ENCODE assay signal across 24 cellular contexts in genomic region chr3:11386413-11387155, GRCh38.
DNase-seq lines count a peak whose midpoint lies in the region; ATAC-seq and TF ChIP-seq lines count a peak whose summit lies in the region.
"Had no signal": no experiment of that assay in that cellular context is flagged by ENCODE, and none has a peak within 500 bp of the region (broad histone marks: within the 10 kb centered on the region; RNA-seq: fewer than 3 reads in every experiment).

No MANE protein-coding gene starts in this region.

- no peak for TF ChIP-seq EP300 in sigmoid colon (IDR thresholded peaks at IDR 0.05)

- H3K4me3 Mint-ChIP-seq in neural progenitor cell (no peak overlapping the region), type B pancreatic cell (no peak overlapping the region)
- H3K4me3 Mint-ChIP-seq: activated CD4-positive, alpha-beta memory T cell treated with anti-CD3 and anti-CD28 coated beads for 36 hours; activated naive CD8-positive, alpha-beta T cell; CD8-positive, alpha-beta memory T cell; natural killer cell treated with Interleukin-12 subunit alpha and Interleukin-12 subunit beta and Interleukin-15 and Interleukin-18, amount 100 ng/mL, for 72 hours had no signal

- intact Hi-C loops in sigmoid colon (cut with DNase I) (loop anchor here (2.0 to 10.0 kb wide), 3 partner anchors 76 to 256 kb away; partner anchors contain the start of gene VGLL4), aorta (cut with DNase I) (loop anchor here (10.0 kb wide), 3 partner anchors 78 to 168 kb away; no protein-coding TSS in a partner anchor)

- H3K9me3 ChIP-seq in sigmoid colon: no peaks in the 10 kb centered on the region
- H3K9me3 ChIP-seq in neural progenitor cell (ENCODE audit: low read depth): no peaks in the 10 kb centered on the region
- H3K9me3 ChIP-seq in aorta (ENCODE audit: control insufficient read depth, low read length): no peaks in the 10 kb centered on the region
- H3K9me3 ChIP-seq: HAP-1 had no signal

- H3K9me3 Mint-ChIP-seq in neural progenitor cell (no peaks in the 10 kb centered on the region), type B pancreatic cell (no peaks in the 10 kb centered on the region)
- H3K9me3 Mint-ChIP-seq: activated CD4-positive, alpha-beta memory T cell treated with anti-CD3 and anti-CD28 coated beads for 36 hours; CD8-positive, alpha-beta memory T cell; natural killer cell treated with Interleukin-12 subunit alpha and Interleukin-12 subunit beta and Interleukin-15 and Interleukin-18, amount 100 ng/mL, for 72 hours had no signal

- H3K36me3 Mint-ChIP-seq in neural progenitor cell: peaks cover 3% of the 10 kb centered on the region
- peaks cover 19% of the 10 kb centered on the region for H3K36me3 Mint-ChIP-seq in type B pancreatic cell

- H3F3A ChIP-seq in neural progenitor cell (ENCODE audit: low read depth): no peaks in the 10 kb centered on the region

- no peaks in the 10 kb centered on the region for H3K79me2 ChIP-seq in neural progenitor cell (ENCODE audit: low read depth)

- H3K4me2 ChIP-seq in neural progenitor cell: no peak overlapping the region

- H3K9ac ChIP-seq in neural progenitor cell: no peak overlapping the region

- H3K4me3 ChIP-seq in LNCaP clone FGC (ENCODE audit: low read depth, low read length) (no peak overlapping the region), astrocyte of the spinal cord (ENCODE audit: low read depth, low read length) (no peak overlapping the region), sigmoid colon (no peak overlapping the region), neural progenitor cell (no peak overlapping the region), aorta (ENCODE audit: low read length in 2 of 2) (no peak overlapping the region)
- H3K4me3 ChIP-seq: cardiac muscle cell, HAP-1 had no signal

- TF ChIP-seq CTCF in LNCaP clone FGC (IDR thresholded peaks at IDR 0.05; ENCODE audit: control insufficient read depth, extremely low read depth, insufficient read depth): no peak
- TF ChIP-seq CTCF in astrocyte of the spinal cord (IDR thresholded peaks at IDR 0.05; ENCODE audit: low read depth, low read length): no peak
- no peak for TF ChIP-seq CTCF in sigmoid colon (IDR thresholded peaks at IDR 0.05)
- TF ChIP-seq CTCF in neural progenitor cell (IDR thresholded peaks at IDR 0.05): no peak
- no peak for TF ChIP-seq CTCF in type B pancreatic cell (conservative IDR thresholded peaks at IDR 0.05)

- 58 to 61% methylated on average over 2 of the region's 2 CpGs for WGBS in sigmoid colon, 2 donors
- WGBS in aorta, 2 donors: 25 to 28% methylated on average over 2 of the region's 2 CpGs

- H3K4me1 Mint-ChIP-seq in neural progenitor cell: peaks cover 30% of the 10 kb centered on the region
- peaks cover 41% of the 10 kb centered on the region for H3K4me1 Mint-ChIP-seq in type B pancreatic cell (ENCODE audit: unreplicated experiment)

- ATAC-seq in GM18858 (IDR thresholded peaks at IDR 0.05; ENCODE audit: unreplicated experiment) (no peak), aorta (ENCODE audit: low FRiP score) (no peak)
- ATAC-seq: foreskin keratinocyte; left ventricle myocardium superior; natural killer cell treated with Interleukin-12 subunit alpha and Interleukin-12 subunit beta and Interleukin-15 and Interleukin-18, amount 100 ng/mL, for 72 hours had no signal

- H3K27ac ChIP-seq in sigmoid colon: peak overlapping the region; percentile 43 to 72 (median 62)
- H3K27ac ChIP-seq in neural progenitor cell: no peak overlapping the region
- no peak overlapping the region for H3K27ac ChIP-seq in aorta (ENCODE audit: low read depth in 1 of 2, low read length in 2 of 2)
- H3K27ac ChIP-seq: cardiac muscle cell, foreskin keratinocyte, RWPE1 had no signal

- no peaks in the 10 kb centered on the region for H3K27me3 ChIP-seq in sigmoid colon
- H3K27me3 ChIP-seq in neural progenitor cell: no peaks in the 10 kb centered on the region
- no peaks in the 10 kb centered on the region for H3K27me3 ChIP-seq in aorta (ENCODE audit: control insufficient read depth in 1 of 2, insufficient read depth in 2 of 2, low read length in 1 of 2)
- H3K27me3 ChIP-seq: cardiac muscle cell, foreskin keratinocyte had no signal

- no peak overlapping the region for H3K27ac Mint-ChIP-seq in neural progenitor cell
- no peak overlapping the region for H3K27ac Mint-ChIP-seq in type B pancreatic cell
- H3K27ac Mint-ChIP-seq: activated CD4-positive, alpha-beta memory T cell treated with anti-CD3 and anti-CD28 coated beads for 36 hours; activated naive CD8-positive, alpha-beta T cell; CD8-positive, alpha-beta memory T cell; natural killer cell treated with Interleukin-12 subunit alpha and Interleukin-12 subunit beta and Interleukin-15 and Interleukin-18, amount 100 ng/mL, for 72 hours had no signal

- no peaks in the 10 kb centered on the region for H4K20me1 ChIP-seq in neural progenitor cell (ENCODE audit: low read depth)

- H3K27me3 Mint-ChIP-seq in neural progenitor cell (ENCODE audit: insufficient read depth, low read depth) (peaks cover 2% of the 10 kb centered on the region), type B pancreatic cell (no peaks in the 10 kb centered on the region)
- H3K27me3 Mint-ChIP-seq: activated CD4-positive, alpha-beta memory T cell treated with anti-CD3 and anti-CD28 coated beads for 36 hours; activated naive CD8-positive, alpha-beta T cell; CD8-positive, alpha-beta memory T cell; natural killer cell treated with Interleukin-12 subunit alpha and Interleukin-12 subunit beta and Interleukin-15 and Interleukin-18, amount 100 ng/mL, for 72 hours had no signal

- DNase-seq in LNCaP clone FGC (ENCODE audit: low read depth): peak; percentile 56
- peak; percentile 22 for DNase-seq in astrocyte of the spinal cord (ENCODE audit: low read depth, low spot score)
- peak; percentile 44 for DNase-seq in glomerular visceral epithelial cell (ENCODE audit: extremely low spot score)
- peak; percentile 71 for DNase-seq in sigmoid colon
- DNase-seq in neural progenitor cell (ENCODE audit: low spot score): no peak
- DNase-seq in type B pancreatic cell (ENCODE audit: extremely low spot score, unreplicated experiment): no peak
- no peak for DNase-seq in aorta
- DNase-seq: activated CD4-positive, alpha-beta memory T cell treated with anti-CD3 and anti-CD28 coated beads for 36 hours; activated T-cell treated with anti-CD3 and anti-CD28 coated beads, Interleukin-2, amount 50 U/mL, for 48 hours; CD8-positive, alpha-beta memory T cell; DMS79 treated with DMSO at 0.1 percent for 48 hours; effector memory CD4-positive, alpha-beta T cell; foreskin keratinocyte; Kasumi-1; left ventricle myocardium superior; NCI-H1417; NCI-H2171 treated with DMSO at 0.1 percent for 48 hours; stimulated activated naive CD4-positive, alpha-beta T cell treated with Interleukin-2 at 50 U/mL for 16 hours had no signal

- no peak for TF ChIP-seq POLR2A in sigmoid colon (IDR thresholded peaks at IDR 0.05)

- peaks cover 0 to 42% (median 31%) of the 10 kb centered on the region in 4 donors for H3K4me1 ChIP-seq in sigmoid colon
- H3K4me1 ChIP-seq in neural progenitor cell: peaks cover 11% of the 10 kb centered on the region
- peaks cover 2 to 4% of the 10 kb centered on the region in 2 donors for H3K4me1 ChIP-seq in aorta (ENCODE audit: control insufficient read depth in 1 of 2, insufficient read depth in 2 of 2, low read length in 2 of 2)

- in situ Hi-C loops in astrocyte of the spinal cord (cut with HindIII; ENCODE audit: low sequenced_read_pairs): loop anchor here (25.0 kb wide), 1 partner anchor 226 kb away; no protein-coding TSS in a partner anchor

- H3K36me3 ChIP-seq in sigmoid colon: no peaks in the 10 kb centered on the region
- H3K36me3 ChIP-seq in neural progenitor cell: no peaks in the 10 kb centered on the region
- H3K36me3 ChIP-seq in aorta (ENCODE audit: control insufficient read depth in 1 of 2, insufficient read depth in 2 of 2, low read length in 1 of 2): peaks cover 0 to 2% of the 10 kb centered on the region in 2 donors
- H3K36me3 ChIP-seq: cardiac muscle cell, HAP-1 had no signal

- no peak overlapping the region for H2AFZ ChIP-seq in neural progenitor cell (replicated peaks)

Comparison
In these comparisons a context has a peak if more than half of its experiments do, and no peak if none do; other contexts are left out.
1. DNase-seq: peak in LNCaP clone FGC (single experiment), astrocyte of the spinal cord (single experiment), glomerular visceral epithelial cell (single experiment) and sigmoid colon (single experiment); none in neural progenitor cell (single experiment), type B pancreatic cell (single experiment) and aorta (0 of 2).
2. H3K27ac ChIP-seq: peak in sigmoid colon (4 of 4); none in neural progenitor cell (single experiment) and aorta (0 of 2).